ENCODE assay signal across 10 cellular contexts in the genomic region with DNA sequence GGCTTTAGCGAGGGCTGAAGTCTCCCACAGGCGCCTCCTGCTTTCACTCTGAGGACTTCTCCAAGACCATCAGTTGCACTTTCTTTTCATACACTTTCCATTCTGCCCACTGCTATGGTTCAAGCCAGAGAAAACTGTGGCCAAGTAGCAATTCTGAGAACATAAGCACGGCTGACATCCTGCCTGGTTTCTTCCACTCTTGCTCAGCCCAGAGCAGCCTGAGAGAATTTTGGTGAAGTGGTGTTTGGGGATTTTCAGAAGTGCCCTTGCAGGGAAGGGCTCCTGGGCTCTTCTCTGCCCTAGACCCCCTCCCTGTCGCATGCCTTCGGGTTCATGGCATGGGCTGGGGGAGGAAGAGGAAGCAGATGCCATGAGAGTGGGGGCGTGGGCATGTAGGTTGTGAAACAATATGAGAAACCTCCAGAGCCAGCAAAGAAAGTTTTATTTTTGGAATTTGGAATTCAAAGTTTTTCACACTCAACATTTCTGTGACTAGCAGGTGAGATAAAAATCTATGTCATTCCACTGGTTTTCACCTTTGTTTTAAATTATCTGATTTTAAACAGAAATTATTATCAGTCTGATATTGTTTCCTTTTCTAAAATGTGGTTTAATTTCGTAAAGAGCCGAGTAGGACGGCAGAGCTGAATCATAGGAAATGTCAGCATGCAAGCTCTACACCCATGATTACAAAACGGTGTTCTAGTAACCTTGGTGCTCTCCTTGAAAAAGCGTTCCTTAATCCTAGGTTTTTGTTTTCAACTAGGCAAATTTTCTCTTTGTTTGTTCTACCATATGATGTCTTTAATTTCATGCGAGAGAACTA. TPM values are rescaled to one million over a fixed set of nuclear protein-coding genes. Genes with fewer than 3 reads are reported as not detected.
DNase-seq lines count a peak whose midpoint lies in the region; ATAC-seq, FAIRE-seq and TF ChIP-seq lines count a peak whose summit lies in the region.
"Had no signal": no experiment of that assay in that cellular context is flagged by ENCODE, and none has a peak within 500 bp of the region (broad histone marks: within the 10 kb centered on the region; RNA-seq: fewer than 3 reads in every experiment).

No MANE protein-coding gene starts in this region.

- H3K9me3 Mint-ChIP-seq in activated CD4-positive, alpha-beta T cell treated with anti-CD3 and anti-CD28 coated beads, Interleukin-2, amount 10 ng/mL, durations not matched to agents 24 days and 14 days: peaks cover 21% of the 10 kb centered on the region

- H3K27ac Mint-ChIP-seq in activated CD4-positive, alpha-beta T cell treated with anti-CD3 and anti-CD28 coated beads, Interleukin-2, amount 10 ng/mL, durations not matched to agents 24 days and 14 days: peak overlapping the region; percentile 98

- peaks cover 34% of the 10 kb centered on the region for H3K36me3 Mint-ChIP-seq in activated CD4-positive, alpha-beta T cell treated with anti-CD3 and anti-CD28 coated beads, Interleukin-2, amount 10 ng/mL, durations not matched to agents 24 days and 14 days (ENCODE audit: low read depth)

- intact Hi-C loops in activated CD4-positive, alpha-beta T cell treated with anti-CD3 and anti-CD28 coated beads, Interleukin-2, amount 10 ng/mL, durations not matched to agents 24 days and 14 days (cut with micrococcal nuclease): loop anchor here (1.0 to 5.0 kb wide), 10 partner anchors 10 to 261 kb away; a partner anchor contains a TSS

- ATAC-seq in HG02885 (IDR thresholded peaks at IDR 0.05; ENCODE audit: poor library complexity, unreplicated experiment): no peak
- ATAC-seq: K562 had no signal

- no peak for TF ChIP-seq CTCF in GM10266 (IDR thresholded peaks at IDR 0.05; ENCODE audit: control insufficient read depth, insufficient read depth, low read depth, missing control alignments)
- no peak for TF ChIP-seq CTCF in fibroblast of mammary gland (conservative IDR thresholded peaks at IDR 0.05; ENCODE audit: control insufficient read depth, insufficient read depth, low read depth, low read length)

- DNase-seq in GM10266 (ENCODE audit: extremely low spot score) (peak; percentile 10), fibroblast of mammary gland (ENCODE audit: low read depth) (peak; percentile 50), NCI-H748 (lab: John Stamatoyannopoulos, UW; ENCODE audit: unreplicated experiment) (no peak), RCC 7860 (ENCODE audit: low spot score) (no peak), NCI-H82 (lab: John Stamatoyannopoulos, UW) (no peak)
- peak; percentile 85 for DNase-seq in activated CD4-positive, alpha-beta T cell treated with anti-CD3 and anti-CD28 coated beads, Interleukin-2, amount 10 ng/mL, durations not matched to agents 24 days and 14 days
- DNase-seq in stimulated activated CD4-positive, alpha-beta T cell treated with anti-CD3 and anti-CD28 coated beads, Interleukin-2, amount 100 ng/mL, for 24 hours: peak; percentile 54 to 63

- no peaks in the 10 kb centered on the region for H3K27me3 Mint-ChIP-seq in activated CD4-positive, alpha-beta T cell treated with anti-CD3 and anti-CD28 coated beads, Interleukin-2, amount 10 ng/mL, durations not matched to agents 24 days and 14 days

- no peak overlapping the region for H3K4me3 ChIP-seq in fibroblast of mammary gland (ENCODE audit: control insufficient read depth, low read depth, low read length)
- H3K4me3 ChIP-seq: K562 had no signal

- H3K4me3 Mint-ChIP-seq in activated CD4-positive, alpha-beta T cell treated with anti-CD3 and anti-CD28 coated beads, Interleukin-2, amount 10 ng/mL, durations not matched to agents 24 days and 14 days: peak overlapping the region; percentile 72
- H3K4me3 Mint-ChIP-seq: neural crest cell had no signal

- FAIRE-seq in RCC 7860 (lab: Jason Lieb, UNC): no peak
- FAIRE-seq: K562 had no signal

- H3K4me1 Mint-ChIP-seq in activated CD4-positive, alpha-beta T cell treated with anti-CD3 and anti-CD28 coated beads, Interleukin-2, amount 10 ng/mL, durations not matched to agents 24 days and 14 days: peaks cover 59% of the 10 kb centered on the region
- H3K4me1 Mint-ChIP-seq: neural crest cell had no signal

RNA-seq across cellular contexts. Expression of a gene that starts 27.8 kb away (rescaled TPM):
- total RNA-seq in activated CD4-positive, alpha-beta T cell treated with anti-CD3 and anti-CD28 coated beads, Interleukin-2, amount 10 ng/mL, durations not matched to agents 24 days and 14 days: 148 and 150 TPM in 2 replicates
- total RNA-seq: neural crest cell had no signal

Comparison
In these comparisons a context has a peak if more than half of its experiments do, and no peak if none do; other contexts are left out.
1. DNase-seq: peak in GM10266 (single experiment), activated CD4-positive, alpha-beta T cell treated with anti-CD3 and anti-CD28 coated beads, Interleukin-2, amount 10 ng/mL, durations not matched to agents 24 days and 14 days (single experiment), fibroblast of mammary gland (single experiment) and stimulated activated CD4-positive, alpha-beta T cell treated with anti-CD3 and anti-CD28 coated beads, Interleukin-2, amount 100 ng/mL, for 24 hours (2 of 2); none in NCI-H748 (single experiment), RCC 7860 (single experiment) and NCI-H82 (single experiment).